11 cellular contexts compared by ENCODE assay signal in genomic region chr4:188976644-188977115, GRCh38.
DNase-seq lines count a peak whose midpoint lies in the region; TF ChIP-seq lines count a peak whose summit lies in the region.
"Had no signal": no experiment of that assay in that cellular context is flagged by ENCODE, and none has a peak within 500 bp of the region (broad histone marks: within the 10 kb centered on the region; RNA-seq: fewer than 3 reads in every experiment).

No MANE protein-coding gene starts in this region.

- H3K27me3 ChIP-seq in CD8-positive, alpha-beta memory T cell (ENCODE audit: insufficient read depth, low read length, poor library complexity, severe bottlenecking): no peaks in the 10 kb centered on the region

- POLR2A ChIA-PET in CD8-positive, alpha-beta memory T cell (lab: Charles Lee): no interaction called here

- H3K36me3 Mint-ChIP-seq in chondrocyte (ENCODE audit: low read depth) (no peaks in the 10 kb centered on the region), nephron progenitor cell (ENCODE audit: low read depth) (no peaks in the 10 kb centered on the region)
- no peaks in the 10 kb centered on the region for H3K36me3 Mint-ChIP-seq in CD8-positive, alpha-beta memory T cell

- no peaks in the 10 kb centered on the region for H3K9me3 ChIP-seq in CD8-positive, alpha-beta memory T cell (ENCODE audit: low read length)

- H3K27ac Mint-ChIP-seq in chondrocyte (ENCODE audit: unreplicated experiment) (peak overlapping the region; percentile 80), nephron progenitor cell (peak overlapping the region; percentile 70)
- no peak overlapping the region for H3K27ac Mint-ChIP-seq in CD8-positive, alpha-beta memory T cell

- TF ChIP-seq CTCF in chondrocyte (IDR thresholded peaks at IDR 0.05) (no peak), nephron progenitor cell (IDR thresholded peaks at IDR 0.05) (no peak)

- CTCF ChIA-PET in CD8-positive, alpha-beta memory T cell (lab: Charles Lee): no interaction called here

- H3K4me1 ChIP-seq in CD8-positive, alpha-beta memory T cell (ENCODE audit: insufficient read depth, low read length): no peaks in the 10 kb centered on the region

- no peak overlapping the region for H3K4me3 ChIP-seq in CD8-positive, alpha-beta memory T cell (ENCODE audit: low read length)
- H3K4me3 ChIP-seq: GM12878 had no signal

- no peak overlapping the region for H3K27ac ChIP-seq in CD8-positive, alpha-beta memory T cell (ENCODE audit: low read depth, low read length)

- no peaks in the 10 kb centered on the region for H3K27me3 Mint-ChIP-seq in chondrocyte (ENCODE audit: low read depth)
- H3K27me3 Mint-ChIP-seq in nephron progenitor cell (ENCODE audit: low read depth, poor library complexity): no peaks in the 10 kb centered on the region
- H3K27me3 Mint-ChIP-seq in CD8-positive, alpha-beta memory T cell: no peaks in the 10 kb centered on the region

- DNase-seq in ELF-1 (ENCODE audit: low read depth, low spot score) (peak; percentile 81), NCI-H2029 (lab: John Stamatoyannopoulos, UW) (peak; percentile 77), chondrocyte (ENCODE audit: low spot score) (no peak), nephron progenitor cell (peak; percentile 10), NK-92 (lab: John Stamatoyannopoulos, UW; ENCODE audit: unreplicated experiment) (no peak), HuH-7 (ENCODE audit: low spot score) (no peak), SK-N-DZ (ENCODE audit: low spot score) (no peak)
- no peak for DNase-seq in CD8-positive, alpha-beta memory T cell
- DNase-seq: effector memory CD4-positive, alpha-beta T cell; right cardiac atrium had no signal

- H3K36me3 ChIP-seq in CD8-positive, alpha-beta memory T cell (ENCODE audit: insufficient read depth, low read length): no peaks in the 10 kb centered on the region

- peaks cover 24% of the 10 kb centered on the region for H3K4me1 Mint-ChIP-seq in chondrocyte (ENCODE audit: low read depth)
- peaks cover 33% of the 10 kb centered on the region for H3K4me1 Mint-ChIP-seq in nephron progenitor cell
- no peaks in the 10 kb centered on the region for H3K4me1 Mint-ChIP-seq in CD8-positive, alpha-beta memory T cell

- H3K9me3 Mint-ChIP-seq in chondrocyte (ENCODE audit: low read depth) (no peaks in the 10 kb centered on the region), nephron progenitor cell (peaks cover 12% of the 10 kb centered on the region)
- H3K9me3 Mint-ChIP-seq in CD8-positive, alpha-beta memory T cell: peaks cover 4 to 15% (median 10%) of the 10 kb centered on the region in 5 donors

- H3K4me3 Mint-ChIP-seq in chondrocyte (ENCODE audit: unreplicated experiment) (no peak overlapping the region), nephron progenitor cell (peak overlapping the region; percentile 49)
- no peak overlapping the region for H3K4me3 Mint-ChIP-seq in CD8-positive, alpha-beta memory T cell

Comparison
In these comparisons a context has a peak if more than half of its experiments do, and no peak if none do; other contexts are left out.
1. DNase-seq: peak in ELF-1 (single experiment), NCI-H2029 (single experiment) and nephron progenitor cell (single experiment); none in chondrocyte (single experiment), NK-92 (single experiment), HuH-7 (single experiment), CD8-positive, alpha-beta memory T cell (0 of 5) and SK-N-DZ (single experiment).
2. H3K27ac Mint-ChIP-seq: peak in chondrocyte (single experiment) and nephron progenitor cell (single experiment); none in CD8-positive, alpha-beta memory T cell (0 of 8).